In the genomic region with DNA sequence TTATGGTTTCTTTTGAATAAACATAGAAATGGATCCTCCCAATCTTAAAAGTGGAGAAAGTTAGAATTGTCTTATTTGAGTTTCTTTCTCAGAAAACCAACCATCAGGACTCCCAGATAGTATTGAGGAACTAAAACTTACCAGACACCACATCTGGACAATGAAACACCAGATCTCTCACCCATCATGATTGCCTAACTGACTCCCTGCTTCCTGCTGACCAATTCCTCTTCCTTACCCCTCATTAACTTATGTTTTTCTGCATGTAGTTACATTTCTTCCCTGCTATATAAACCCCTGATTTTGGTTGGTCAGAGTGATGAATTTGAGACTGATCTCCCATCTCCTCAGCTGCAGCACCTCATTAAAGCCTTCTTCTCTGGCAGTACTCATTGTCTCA, we compare ENCODE assay signal across 20 cellular contexts.
A peak's percentile ranks its signal among the peaks of the same experiment; 100 is the strongest.
DNase-seq lines count a peak whose midpoint lies in the region; ATAC-seq, FAIRE-seq and TF ChIP-seq lines count a peak whose summit lies in the region.
"Had no signal": no experiment of that assay in that cellular context is flagged by ENCODE, and none has a peak within 500 bp of the region (broad histone marks: within the 10 kb centered on the region; RNA-seq: fewer than 3 reads in every experiment).

No MANE protein-coding gene starts in this region.

- no peak overlapping the region for H2BK12ac ChIP-seq in trophoblast cell (ENCODE audit: low read length)

- H3K79me2 ChIP-seq in trophoblast cell (ENCODE audit: control insufficient read depth, insufficient read depth, low read length, poor library complexity), result peaks cover 1% of the 10 kb centered on the region
- no peaks in the 10 kb centered on the region for H3K79me2 ChIP-seq in mesendoderm (ENCODE audit: control insufficient read depth, insufficient read depth, low read length)

- H3K36me3 ChIP-seq in RWPE2 (ENCODE audit: low read depth), result no peaks in the 10 kb centered on the region
- no peaks in the 10 kb centered on the region for H3K36me3 ChIP-seq in trophoblast cell (ENCODE audit: control insufficient read depth in 1 of 2, insufficient read depth in 2 of 2, low read length in 2 of 2)
- H3K36me3 ChIP-seq in mesendoderm (ENCODE audit: control insufficient read depth, insufficient read depth, low read length), result no peaks in the 10 kb centered on the region

- H3K9me3 ChIP-seq in RWPE2 (ENCODE audit: severe bottlenecking) (peaks cover 2% of the 10 kb centered on the region), trophoblast cell (ENCODE audit: insufficient read depth, low read depth, low read length) (no peaks in the 10 kb centered on the region)

- no peak overlapping the region for H3K56ac ChIP-seq in mesendoderm (ENCODE audit: low read length)

- H4K12ac ChIP-seq in trophoblast cell (ENCODE audit: low read depth, low read length), result no peak overlapping the region

- no peak overlapping the region for H3K9ac ChIP-seq in trophoblast cell (ENCODE audit: low read length)
- H3K9ac ChIP-seq in mesendoderm (ENCODE audit: low read length), result no peak overlapping the region
- H3K9ac ChIP-seq: GM23248 had no signal

- H3K4ac ChIP-seq in trophoblast cell (ENCODE audit: low read depth, low read length) (no peak overlapping the region), mesendoderm (ENCODE audit: low read depth, low read length) (no peak overlapping the region)

- H3K4me1 ChIP-seq in RWPE2 (ENCODE audit: insufficient read depth, poor library complexity, severe bottlenecking) (no peaks in the 10 kb centered on the region), trophoblast cell (ENCODE audit: control insufficient read depth in 1 of 2, insufficient read depth in 2 of 2, low read length in 2 of 2) (peaks cover 5 to 12% of the 10 kb centered on the region in 2 experiments), mesendoderm (ENCODE audit: control insufficient read depth, low read depth, low read length) (peaks cover 3% of the 10 kb centered on the region)

- H3K18ac ChIP-seq in trophoblast cell (ENCODE audit: low read length) (no peak overlapping the region), mesendoderm (ENCODE audit: low read length) (no peak overlapping the region)

- no peak overlapping the region for H3K4me2 ChIP-seq in trophoblast cell (ENCODE audit: low read length)
- no peak overlapping the region for H3K4me2 ChIP-seq in mesendoderm (ENCODE audit: low read length)

- H3K14ac ChIP-seq in trophoblast cell (ENCODE audit: low read length), result peak overlapping the region; percentile 46

- H2BK120ac ChIP-seq in trophoblast cell (ENCODE audit: insufficient read depth, low read length, poor library complexity) (peak overlapping the region; percentile 88), mesendoderm (ENCODE audit: low read depth, low read length) (no peak overlapping the region)

- TF ChIP-seq POLR2A in NB4 (IDR thresholded peaks at IDR 0.05; ENCODE audit: extremely low read depth, insufficient read length), result no peak

- no peak for ATAC-seq in RWPE2 (ENCODE audit: low read depth)
- ATAC-seq in HG02610 (IDR thresholded peaks at IDR 0.05; ENCODE audit: unreplicated experiment), result no peak
- ATAC-seq: K562 had no signal

- H3K23ac ChIP-seq in trophoblast cell (ENCODE audit: low read length) (no peak overlapping the region), mesendoderm (ENCODE audit: low read length) (no peak overlapping the region)

- no peak overlapping the region for H2AK5ac ChIP-seq in trophoblast cell (ENCODE audit: low read length)
- no peak overlapping the region for H2AK5ac ChIP-seq in mesendoderm (ENCODE audit: low read length)

- FAIRE-seq in RCC 7860 (lab: Jason Lieb, UNC), result no peak
- FAIRE-seq: K562 had no signal

- no peak overlapping the region for H3K4me3 ChIP-seq in NB4 (ENCODE audit: low read depth, low read length)
- no peak overlapping the region for H3K4me3 ChIP-seq in RWPE2 (ENCODE audit: severe bottlenecking)
- no peak overlapping the region for H3K4me3 ChIP-seq in trophoblast cell (ENCODE audit: low read depth, low read length)
- no peak overlapping the region for H3K4me3 ChIP-seq in mesendoderm (ENCODE audit: low read length)
- H3K4me3 ChIP-seq: GM23248, K562 had no signal

- H2BK5ac ChIP-seq in trophoblast cell (ENCODE audit: low read depth, low read length, poor library complexity) (peak overlapping the region; percentile 61), mesendoderm (ENCODE audit: low read length) (no peak overlapping the region)

- H4K91ac ChIP-seq in trophoblast cell (ENCODE audit: low read depth, low read length), result peak overlapping the region; percentile 63

- no peak for TF ChIP-seq CTCF in NB4 (IDR thresholded peaks at IDR 0.05; ENCODE audit: low read depth, low read length)
- no peak for TF ChIP-seq CTCF in RWPE2 (IDR thresholded peaks at IDR 0.05; ENCODE audit: poor library complexity, severe bottlenecking)

- H4K5ac ChIP-seq in mesendoderm (ENCODE audit: low read length), result no peak overlapping the region

- peak; percentile 17 for DNase-seq in CD1c-positive myeloid dendritic cell (ENCODE audit: extremely low spot score)
- DNase-seq in NB4 (ENCODE audit: low read depth), result peak; percentile 49
- no peak for DNase-seq in RWPE2 (ENCODE audit: low spot score)
- DNase-seq in trophoblast cell, result no peak
- no peak for DNase-seq in RCC 7860 (ENCODE audit: low spot score)
- no peak for DNase-seq in activated T-cell treated with anti-CD3 and anti-CD28 coated beads, Interleukin-2, amount 50 U/mL, for 48 hours
- no peak for DNase-seq in mesendoderm
- DNase-seq: Caco-2; CD4-positive, alpha-beta T cell; GDM1; GM23248; HCEC 1CT; NCI-H1092; NCI-H1436 treated with DMSO at 0.1 percent for 48 hours; NCI-H2029; NCI-H345; NCI-H526; RPMI8226 had no signal

- peak overlapping the region; percentile 55 for H3K27ac ChIP-seq in RWPE2 (ENCODE audit: poor library complexity, severe bottlenecking)
- H3K27ac ChIP-seq in trophoblast cell (ENCODE audit: low read depth, low read length), result no peak overlapping the region
- H3K27ac ChIP-seq in mesendoderm (ENCODE audit: low read depth, low read length), result no peak overlapping the region
- H3K27ac ChIP-seq: GM23248 had no signal

- H2AFZ ChIP-seq in trophoblast cell (ENCODE audit: insufficient read depth, low read length, poor library complexity), result no peak overlapping the region
- H2AFZ ChIP-seq: GM23248 had no signal

- H4K8ac ChIP-seq in trophoblast cell (ENCODE audit: low read depth, low read length) (no peak overlapping the region), mesendoderm (ENCODE audit: low read depth, low read length) (no peak overlapping the region)

- no peak overlapping the region for H2BK15ac ChIP-seq in mesendoderm (replicated peaks; ENCODE audit: low read depth)

- H3K79me1 ChIP-seq in trophoblast cell (ENCODE audit: low read length) (peaks cover 22% of the 10 kb centered on the region), mesendoderm (ENCODE audit: low read length) (no peaks in the 10 kb centered on the region)

- H3K27me3 ChIP-seq in RWPE2 (ENCODE audit: insufficient read depth, poor library complexity, severe bottlenecking) (no peaks in the 10 kb centered on the region), trophoblast cell (ENCODE audit: insufficient read depth, low read length) (no peaks in the 10 kb centered on the region), mesendoderm (ENCODE audit: insufficient read depth, low read length, poor library complexity) (no peaks in the 10 kb centered on the region)

Comparison
In these comparisons a context has a peak if more than half of its experiments do, and no peak if none do; other contexts are left out.
1. DNase-seq: peak in CD1c-positive myeloid dendritic cell (single experiment) and NB4 (single experiment); none in RWPE2 (single experiment), trophoblast cell (0 of 2), RCC 7860 (single experiment), activated T-cell treated with anti-CD3 and anti-CD28 coated beads, Interleukin-2, amount 50 U/mL, for 48 hours (0 of 2) and mesendoderm (single experiment).